In the genomic region with DNA sequence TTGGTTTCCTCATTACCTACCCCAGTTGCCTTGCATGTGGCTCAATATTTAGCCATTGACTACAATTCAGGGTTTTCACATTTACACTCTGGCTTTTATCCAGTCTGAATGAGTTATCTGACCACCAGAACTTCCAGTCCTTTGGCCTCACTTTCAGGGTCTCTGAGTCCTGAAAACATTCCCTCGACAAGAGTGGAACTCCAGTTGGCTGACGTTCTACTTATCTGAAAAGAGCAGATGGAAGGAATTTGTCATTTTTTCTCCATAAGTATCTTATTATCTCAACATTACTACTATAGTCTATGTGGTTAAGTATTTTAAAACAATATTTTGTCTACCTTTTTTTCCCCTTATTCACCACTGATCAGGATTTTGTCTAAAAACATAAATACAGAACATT, we compare ENCODE assay signal across 1 cellular context.
TF ChIP-seq lines count a peak whose summit lies in the region.

No MANE protein-coding gene starts in this region.

TF ChIP-seq in GM12878, 131 proteins besides CTCF, POLR2A, EP300 and RAD21 (continued from another document):
- TF ChIP-seq, protein P1, sequence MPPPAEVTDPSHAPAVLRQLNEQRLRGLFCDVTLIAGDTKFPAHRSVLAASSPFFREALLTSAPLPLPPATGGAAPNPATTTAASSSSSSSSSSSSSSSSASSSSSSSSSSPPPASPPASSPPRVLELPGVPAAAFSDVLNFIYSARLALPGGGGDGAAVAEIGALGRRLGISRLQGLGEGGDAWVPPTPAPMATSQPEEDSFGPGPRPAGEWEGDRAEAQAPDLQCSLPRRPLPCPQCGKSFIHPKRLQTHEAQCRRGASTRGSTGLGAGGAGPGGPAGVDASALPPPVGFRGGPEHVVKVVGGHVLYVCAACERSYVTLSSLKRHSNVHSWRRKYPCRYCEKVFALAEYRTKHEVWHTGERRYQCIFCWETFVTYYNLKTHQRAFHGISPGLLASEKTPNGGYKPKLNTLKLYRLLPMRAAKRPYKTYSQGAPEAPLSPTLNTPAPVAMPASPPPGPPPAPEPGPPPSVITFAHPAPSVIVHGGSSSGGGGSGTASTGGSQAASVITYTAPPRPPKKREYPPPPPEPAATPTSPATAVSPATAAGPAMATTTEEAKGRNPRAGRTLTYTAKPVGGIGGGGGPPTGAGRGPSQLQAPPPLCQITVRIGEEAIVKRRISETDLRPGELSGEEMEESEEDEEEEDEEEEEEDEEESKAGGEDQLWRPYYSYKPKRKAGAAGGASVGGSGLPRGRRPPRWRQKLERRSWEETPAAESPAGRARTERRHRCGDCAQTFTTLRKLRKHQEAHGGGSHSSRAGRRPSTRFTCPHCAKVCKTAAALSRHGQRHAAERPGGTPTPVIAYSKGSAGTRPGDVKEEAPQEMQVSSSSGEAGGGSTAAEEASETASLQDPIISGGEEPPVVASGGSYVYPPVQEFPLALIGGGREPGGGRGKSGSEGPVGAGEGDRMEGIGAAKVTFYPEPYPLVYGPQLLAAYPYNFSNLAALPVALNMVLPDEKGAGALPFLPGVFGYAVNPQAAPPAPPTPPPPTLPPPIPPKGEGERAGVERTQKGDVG (CRISPR knock-in tag; IDR thresholded peaks at IDR 0.05) = no peak
